In genomic region chr5:124740991-124741583, GRCh38 we compare ENCODE assay signal across 9 cellular contexts. TPM values are rescaled to one million over a fixed set of nuclear protein-coding genes. Genes with fewer than 3 reads are reported as not detected.
DNase-seq lines count a peak whose midpoint lies in the region; ATAC-seq and TF ChIP-seq lines count a peak whose summit lies in the region.
"Had no signal": no experiment of that assay in that cellular context is flagged by ENCODE, and none has a peak within 500 bp of the region (broad histone marks: within the 10 kb centered on the region; RNA-seq: fewer than 3 reads in every experiment).

No MANE protein-coding gene starts in this region.

- H3K36me3 Mint-ChIP-seq in activated CD4-positive, alpha-beta T cell treated with anti-CD3 and anti-CD28 coated beads, Interleukin-2, amount 10 ng/mL, durations not matched to agents 7 days and 5 days (ENCODE audit: low read depth), result no peaks in the 10 kb centered on the region

- H3K4me2 ChIP-seq in skeletal muscle satellite cell (ENCODE audit: low read length), result peak overlapping the region; percentile 94

- H3K36me3 ChIP-seq in HAP-1 (replicated peaks) (no peaks in the 10 kb centered on the region), skeletal muscle satellite cell (ENCODE audit: insufficient read depth, low read length) (no peaks in the 10 kb centered on the region)

- H3K4me1 ChIP-seq in HAP-1, result peaks cover 82% of the 10 kb centered on the region
- H3K4me1 ChIP-seq in skeletal muscle satellite cell (ENCODE audit: control insufficient read depth, insufficient read depth, low read length), result peaks cover 52% of the 10 kb centered on the region

- H3K9me3 Mint-ChIP-seq in activated CD4-positive, alpha-beta T cell treated with anti-CD3 and anti-CD28 coated beads, Interleukin-2, amount 10 ng/mL, durations not matched to agents 7 days and 5 days, result no peaks in the 10 kb centered on the region
- H3K9me3 Mint-ChIP-seq: activated T-cell treated with anti-CD3 and anti-CD28 coated beads, Interleukin-2, amount 50 U/mL, for 4 hours had no signal

- no peak overlapping the region for H3K27ac Mint-ChIP-seq in activated CD4-positive, alpha-beta T cell treated with anti-CD3 and anti-CD28 coated beads, Interleukin-2, amount 10 ng/mL, durations not matched to agents 7 days and 5 days

- H3K9me3 ChIP-seq in HAP-1, result no peaks in the 10 kb centered on the region
- H3K9me3 ChIP-seq in skeletal muscle satellite cell (replicated peaks; ENCODE audit: low read length), result no peaks in the 10 kb centered on the region

- in situ Hi-C loops in HAP-1 (cut with MboI; ENCODE audit: low sequenced_read_pairs), result no loop called here

- H3K4me3 ChIP-seq in HAP-1 (no peak overlapping the region), skeletal muscle satellite cell (ENCODE audit: low read length) (no peak overlapping the region)

- H3K27me3 Mint-ChIP-seq in activated CD4-positive, alpha-beta T cell treated with anti-CD3 and anti-CD28 coated beads, Interleukin-2, amount 10 ng/mL, durations not matched to agents 7 days and 5 days, result peaks cover 22% of the 10 kb centered on the region

- H3K27me3 ChIP-seq in HAP-1 (ENCODE audit: low read depth), result no peaks in the 10 kb centered on the region
- no peaks in the 10 kb centered on the region for H3K27me3 ChIP-seq in skeletal muscle satellite cell (ENCODE audit: control insufficient read depth, insufficient read depth, low read length)

- peak; percentile 46 to 94 for DNase-seq in HAP-1 (ENCODE audit: low spot score in 2 of 2)
- peak; percentile 76 for DNase-seq in RWPE1 (ENCODE audit: low spot score)
- peak; percentile 76 for DNase-seq in fibroblast of peridontal ligament (ENCODE audit: extremely low read depth)
- no peak for DNase-seq in SIG-M5 (lab: John Stamatoyannopoulos, UW)
- no peak for DNase-seq in activated CD4-positive, alpha-beta T cell treated with anti-CD3 and anti-CD28 coated beads, Interleukin-2, amount 10 ng/mL, durations not matched to agents 7 days and 5 days
- DNase-seq: activated T-cell treated with anti-CD3 and anti-CD28 coated beads, Interleukin-2, amount 50 U/mL, for 4 hours had no signal

- CTCF ChIA-PET in RWPE1 (lab: Yijun Ruan, JAX), result interaction anchor here (0.6 to 0.8 kb wide), 2 partner anchors 22 to 35 kb away, joined by 3 to 7 read pairs; no protein-coding TSS in a partner anchor
- CTCF ChIA-PET in activated CD4-positive, alpha-beta T cell treated with anti-CD3 and anti-CD28 coated beads, Interleukin-2, amount 10 ng/mL, durations not matched to agents 7 days and 5 days (lab: Charles Lee), result no interaction called here

- TF ChIP-seq CTCF in RWPE1 (conservative IDR thresholded peaks at IDR 0.05; ENCODE audit: low read depth), result no peak

- ATAC-seq in HG03045 (IDR thresholded peaks at IDR 0.05; ENCODE audit: unreplicated experiment) (no peak), HG03196 (IDR thresholded peaks at IDR 0.05; ENCODE audit: unreplicated experiment) (no peak)
- ATAC-seq: activated T-cell treated with anti-CD3 and anti-CD28 coated beads, Interleukin-2, amount 50 U/mL, for 4 hours had no signal

- H3K4me3 Mint-ChIP-seq in activated CD4-positive, alpha-beta T cell treated with anti-CD3 and anti-CD28 coated beads, Interleukin-2, amount 10 ng/mL, durations not matched to agents 7 days and 5 days, result no peak overlapping the region
- H3K4me3 Mint-ChIP-seq: activated T-cell treated with anti-CD3 and anti-CD28 coated beads, Interleukin-2, amount 50 U/mL, for 4 hours had no signal

- no peaks in the 10 kb centered on the region for H3K4me1 Mint-ChIP-seq in activated CD4-positive, alpha-beta T cell treated with anti-CD3 and anti-CD28 coated beads, Interleukin-2, amount 10 ng/mL, durations not matched to agents 7 days and 5 days

- H3K27ac ChIP-seq in RWPE1, result peak overlapping the region; percentile 88

- H3K9ac ChIP-seq in skeletal muscle satellite cell (ENCODE audit: low read depth, low read length), result no peak overlapping the region

- POLR2A ChIA-PET in RWPE1 (lab: Yijun Ruan, JAX; ENCODE audit: low non-redundant PET), result interaction anchor here (0.7 kb wide), 1 partner anchor 70 kb away, joined by 8 read pairs; no protein-coding TSS in a partner anchor
- POLR2A ChIA-PET in activated CD4-positive, alpha-beta T cell treated with anti-CD3 and anti-CD28 coated beads, Interleukin-2, amount 10 ng/mL, durations not matched to agents 7 days and 5 days (lab: Charles Lee), result no interaction called here

RNA-seq across cellular contexts. Expression of gene ZNF608, which starts 5.4 kb away (rescaled TPM):
- total RNA-seq in skeletal muscle satellite cell (2012; rRNA removed), result 3.5 and 5.7 TPM in 2 replicates
- not detected for total RNA-seq in activated CD4-positive, alpha-beta T cell treated with anti-CD3 and anti-CD28 coated beads, Interleukin-2, amount 10 ng/mL, durations not matched to agents 7 days and 5 days

Comparison
In these comparisons a context has a peak if more than half of its experiments do, and no peak if none do; other contexts are left out.
1. DNase-seq: peak in HAP-1 (2 of 2), RWPE1 (single experiment) and fibroblast of peridontal ligament (single experiment); none in SIG-M5 (single experiment) and activated CD4-positive, alpha-beta T cell treated with anti-CD3 and anti-CD28 coated beads, Interleukin-2, amount 10 ng/mL, durations not matched to agents 7 days and 5 days (single experiment).